Comparison of ENCODE assay signal across 1 cellular context in the genomic region with DNA sequence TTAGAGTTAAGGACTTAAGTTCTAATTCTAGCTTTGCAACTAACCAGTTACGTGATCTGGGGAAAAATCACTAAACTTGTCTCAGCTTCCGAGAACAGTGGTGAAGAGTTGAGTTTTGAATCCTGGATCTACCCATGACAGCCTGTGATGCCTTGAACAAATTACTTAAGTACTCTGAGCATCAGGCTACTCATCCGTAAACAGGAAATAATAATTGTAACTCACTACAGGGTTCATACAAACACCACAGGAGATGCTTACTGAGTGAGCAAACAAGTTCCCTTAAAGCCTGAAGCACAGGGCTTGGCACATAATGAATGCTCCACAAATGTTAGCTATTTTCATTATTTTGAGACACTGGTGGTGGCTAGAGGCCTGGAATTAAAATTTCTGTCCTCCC.
TF ChIP-seq lines count a peak whose summit lies in the region.

No MANE protein-coding gene starts in this region.

TF ChIP-seq in GM23338, 12 proteins besides CTCF, POLR2A, EP300 and RAD21 (continued from another document):
- TF ChIP-seq, protein P1, sequence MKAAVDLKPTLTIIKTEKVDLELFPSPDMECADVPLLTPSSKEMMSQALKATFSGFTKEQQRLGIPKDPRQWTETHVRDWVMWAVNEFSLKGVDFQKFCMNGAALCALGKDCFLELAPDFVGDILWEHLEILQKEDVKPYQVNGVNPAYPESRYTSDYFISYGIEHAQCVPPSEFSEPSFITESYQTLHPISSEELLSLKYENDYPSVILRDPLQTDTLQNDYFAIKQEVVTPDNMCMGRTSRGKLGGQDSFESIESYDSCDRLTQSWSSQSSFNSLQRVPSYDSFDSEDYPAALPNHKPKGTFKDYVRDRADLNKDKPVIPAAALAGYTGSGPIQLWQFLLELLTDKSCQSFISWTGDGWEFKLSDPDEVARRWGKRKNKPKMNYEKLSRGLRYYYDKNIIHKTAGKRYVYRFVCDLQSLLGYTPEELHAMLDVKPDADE (IDR thresholded peaks at IDR 0.05) = no peak
- TF ChIP-seq, protein P2, sequence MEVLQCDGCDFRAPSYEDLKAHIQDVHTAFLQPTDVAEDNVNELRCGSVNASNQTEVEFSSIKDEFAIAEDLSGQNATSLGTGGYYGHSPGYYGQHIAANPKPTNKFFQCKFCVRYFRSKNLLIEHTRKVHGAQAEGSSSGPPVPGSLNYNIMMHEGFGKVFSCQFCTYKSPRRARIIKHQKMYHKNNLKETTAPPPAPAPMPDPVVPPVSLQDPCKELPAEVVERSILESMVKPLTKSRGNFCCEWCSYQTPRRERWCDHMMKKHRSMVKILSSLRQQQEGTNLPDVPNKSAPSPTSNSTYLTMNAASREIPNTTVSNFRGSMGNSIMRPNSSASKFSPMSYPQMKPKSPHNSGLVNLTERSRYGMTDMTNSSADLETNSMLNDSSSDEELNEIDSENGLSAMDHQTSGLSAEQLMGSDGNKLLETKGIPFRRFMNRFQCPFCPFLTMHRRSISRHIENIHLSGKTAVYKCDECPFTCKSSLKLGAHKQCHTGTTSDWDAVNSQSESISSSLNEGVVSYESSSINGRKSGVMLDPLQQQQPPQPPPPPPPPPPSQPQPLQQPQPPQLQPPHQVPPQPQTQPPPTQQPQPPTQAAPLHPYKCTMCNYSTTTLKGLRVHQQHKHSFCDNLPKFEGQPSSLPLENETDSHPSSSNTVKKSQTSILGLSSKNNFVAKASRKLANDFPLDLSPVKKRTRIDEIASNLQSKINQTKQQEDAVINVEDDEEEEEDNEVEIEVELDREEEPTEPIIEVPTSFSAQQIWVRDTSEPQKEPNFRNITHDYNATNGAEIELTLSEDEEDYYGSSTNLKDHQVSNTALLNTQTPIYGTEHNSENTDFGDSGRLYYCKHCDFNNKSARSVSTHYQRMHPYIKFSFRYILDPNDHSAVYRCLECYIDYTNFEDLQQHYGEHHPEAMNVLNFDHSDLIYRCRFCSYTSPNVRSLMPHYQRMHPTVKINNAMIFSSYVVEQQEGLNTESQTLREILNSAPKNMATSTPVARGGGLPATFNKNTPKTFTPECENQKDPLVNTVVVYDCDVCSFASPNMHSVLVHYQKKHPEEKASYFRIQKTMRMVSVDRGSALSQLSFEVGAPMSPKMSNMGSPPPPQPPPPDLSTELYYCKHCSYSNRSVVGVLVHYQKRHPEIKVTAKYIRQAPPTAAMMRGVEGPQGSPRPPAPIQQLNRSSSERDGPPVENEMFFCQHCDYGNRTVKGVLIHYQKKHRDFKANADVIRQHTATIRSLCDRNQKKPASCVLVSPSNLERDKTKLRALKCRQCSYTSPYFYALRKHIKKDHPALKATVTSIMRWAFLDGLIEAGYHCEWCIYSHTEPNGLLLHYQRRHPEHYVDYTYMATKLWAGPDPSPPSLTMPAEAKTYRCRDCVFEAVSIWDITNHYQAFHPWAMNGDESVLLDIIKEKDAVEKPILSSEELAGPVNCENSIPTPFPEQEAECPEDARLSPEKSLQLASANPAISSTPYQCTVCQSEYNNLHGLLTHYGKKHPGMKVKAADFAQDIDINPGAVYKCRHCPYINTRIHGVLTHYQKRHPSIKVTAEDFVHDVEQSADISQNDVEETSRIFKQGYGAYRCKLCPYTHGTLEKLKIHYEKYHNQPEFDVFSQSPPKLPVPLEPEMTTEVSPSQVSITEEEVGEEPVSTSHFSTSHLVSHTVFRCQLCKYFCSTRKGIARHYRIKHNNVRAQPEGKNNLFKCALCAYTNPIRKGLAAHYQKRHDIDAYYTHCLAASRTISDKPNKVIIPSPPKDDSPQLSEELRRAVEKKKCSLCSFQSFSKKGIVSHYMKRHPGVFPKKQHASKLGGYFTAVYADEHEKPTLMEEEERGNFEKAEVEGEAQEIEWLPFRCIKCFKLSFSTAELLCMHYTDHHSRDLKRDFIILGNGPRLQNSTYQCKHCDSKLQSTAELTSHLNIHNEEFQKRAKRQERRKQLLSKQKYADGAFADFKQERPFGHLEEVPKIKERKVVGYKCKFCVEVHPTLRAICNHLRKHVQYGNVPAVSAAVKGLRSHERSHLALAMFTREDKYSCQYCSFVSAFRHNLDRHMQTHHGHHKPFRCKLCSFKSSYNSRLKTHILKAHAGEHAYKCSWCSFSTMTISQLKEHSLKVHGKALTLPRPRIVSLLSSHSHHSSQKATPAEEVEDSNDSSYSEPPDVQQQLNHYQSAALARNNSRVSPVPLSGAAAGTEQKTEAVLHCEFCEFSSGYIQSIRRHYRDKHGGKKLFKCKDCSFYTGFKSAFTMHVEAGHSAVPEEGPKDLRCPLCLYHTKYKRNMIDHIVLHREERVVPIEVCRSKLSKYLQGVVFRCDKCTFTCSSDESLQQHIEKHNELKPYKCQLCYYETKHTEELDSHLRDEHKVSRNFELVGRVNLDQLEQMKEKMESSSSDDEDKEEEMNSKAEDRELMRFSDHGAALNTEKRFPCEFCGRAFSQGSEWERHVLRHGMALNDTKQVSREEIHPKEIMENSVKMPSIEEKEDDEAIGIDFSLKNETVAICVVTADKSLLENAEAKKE (CRISPR knock-in tag; IDR thresholded peaks at IDR 0.05) = no peak
- TF ChIP-seq EZH2 (IDR thresholded peaks at IDR 0.05; ENCODE audit: low read depth, unreplicated experiment) = no peak
- TF ChIP-seq EZH2phosphoT487 (IDR thresholded peaks at IDR 0.05; ENCODE audit: unreplicated experiment) = no peak
- TF ChIP-seq CREB1 (CRISPR knock-in tag; IDR thresholded peaks at IDR 0.05; ENCODE audit: low read depth) = no peak
